In genomic region chr9:79492092-79492995, GRCh38 we compare ENCODE assay signal across 22 cellular contexts.
"Had no signal": no experiment of that assay in that cellular context is flagged by ENCODE, and none has a peak within 500 bp of the region (broad histone marks: within the 10 kb centered on the region; RNA-seq: fewer than 3 reads in every experiment).

No MANE protein-coding gene starts in this region.

- H3K27ac ChIP-seq: coronary artery, gastroesophageal sphincter, heart left ventricle, left ventricle myocardium inferior, suprapubic skin, transverse colon, vagina had no signal

- H3K4me1 ChIP-seq: gastroesophageal sphincter, left ventricle myocardium inferior had no signal

- DNase-seq: activated B cell treated with CpG ODN at 0.5 μM for 24 hours; activated CD4-positive, alpha-beta T cell treated with anti-CD3 and anti-CD28 coated beads for 4 hours; activated CD8-positive, alpha-beta T cell treated with anti-CD3 and anti-CD28 coated beads for 36 hours; activated naive CD4-positive, alpha-beta T cell treated with anti-CD3 and anti-CD28 coated beads, Interleukin-2, amount 10 ng/mL, durations not matched to agents 7 days and 5 days; activated naive CD8-positive, alpha-beta T cell treated with anti-CD3 and anti-CD28 coated beads, Interleukin-2, amount 50 U/mL, for 24 hours; activated T-cell treated with anti-CD3 and anti-CD28 coated beads, Interleukin-2, amount 50 U/mL, for 24 hours; anterior cingulate cortex; erythroblast; heart left ventricle; left ventricle myocardium inferior; mammary epithelial cell; midbrain; occipital lobe; retina; stimulated activated naive CD8-positive, alpha-beta T cell treated with anti-CD3 and anti-CD28 coated beads, Interleukin-15, amount 100 ng/mL, for 72 hours; transverse colon had no signal

- H3K27me3 ChIP-seq: gastroesophageal sphincter, heart left ventricle, suprapubic skin, transverse colon, vagina had no signal

- FAIRE-seq: endometrium, TTC549 had no signal

- ATAC-seq: activated CD8-positive, alpha-beta T cell treated with anti-CD3 and anti-CD28 coated beads for 36 hours; activated naive CD8-positive, alpha-beta T cell treated with anti-CD3 and anti-CD28 coated beads, Interleukin-2, amount 50 U/mL, for 24 hours; gastroesophageal sphincter; heart left ventricle; stimulated activated naive CD8-positive, alpha-beta T cell treated with anti-CD3 and anti-CD28 coated beads, Interleukin-15, amount 100 ng/mL, for 72 hours had no signal
